Comparison of ENCODE assay signal across 15 cellular contexts in the genomic region with DNA sequence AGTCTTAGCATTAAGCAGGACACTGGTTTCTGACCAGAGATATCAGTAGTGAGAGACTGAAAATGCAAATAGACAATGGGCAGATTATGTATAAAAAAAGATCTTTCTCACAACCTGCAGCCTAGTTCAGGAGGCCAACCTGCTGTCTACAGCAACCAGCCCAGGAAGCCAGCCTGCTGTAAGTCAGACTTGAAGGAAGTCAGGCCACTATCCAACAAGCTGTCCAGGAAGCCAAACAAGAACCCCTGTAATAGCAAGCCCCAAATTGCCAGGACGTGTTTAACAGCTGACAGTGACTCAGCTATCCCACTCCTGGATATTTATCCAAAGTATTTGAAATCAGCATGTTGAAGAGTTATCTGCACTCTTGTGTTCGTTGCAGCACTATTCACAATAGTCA.
"Had no signal": no experiment of that assay in that cellular context is flagged by ENCODE, and none has a peak within 500 bp of the region (broad histone marks: within the 10 kb centered on the region; RNA-seq: fewer than 3 reads in every experiment).

No MANE protein-coding gene starts in this region.

- ATAC-seq: activated CD4-positive, CD25-positive, alpha-beta regulatory T cell treated with anti-CD3 and anti-CD28 coated beads, Interleukin-2, amount 50 U/mL, for 24 hours; activated T-helper 17 cell treated with anti-CD3 and anti-CD28 coated beads, Interleukin-2, amount 50 U/mL, for 72 hours; gastrocnemius medialis; heart left ventricle; left lobe of liver; right cardiac atrium had no signal

- H3K9me3 ChIP-seq: esophagus squamous epithelium, gastrocnemius medialis, heart left ventricle, prostate gland had no signal

- H3K4me3 ChIP-seq: esophagus squamous epithelium, gastrocnemius medialis, heart left ventricle, prostate gland had no signal

- H3K27me3 ChIP-seq: esophagus squamous epithelium, gastrocnemius medialis, heart left ventricle had no signal

- H3K4me1 ChIP-seq: esophagus squamous epithelium, gastrocnemius medialis, heart left ventricle, prostate gland had no signal

- H3K27ac ChIP-seq: esophagus squamous epithelium, gastrocnemius medialis, heart left ventricle, prostate gland had no signal

- DNase-seq: activated naive CD4-positive, alpha-beta T cell treated with Interleukin-2 at 50 U/mL for 16 hours; caudate nucleus; esophagus squamous epithelium; gastrocnemius medialis; heart left ventricle; nephron progenitor cell; right cardiac atrium; small intestine; stimulated activated CD4-positive, alpha-beta T cell treated with anti-CD3 and anti-CD28 coated beads, Interleukin-4, amount 100 ng/mL, for 24 hours; stimulated activated naive CD4-positive, alpha-beta T cell treated with Interleukin-2 at 50 U/mL for 16 hours; trophoblast cell had no signal

- H3K36me3 ChIP-seq: esophagus squamous epithelium, gastrocnemius medialis, heart left ventricle, prostate gland had no signal
